In the genomic region with DNA sequence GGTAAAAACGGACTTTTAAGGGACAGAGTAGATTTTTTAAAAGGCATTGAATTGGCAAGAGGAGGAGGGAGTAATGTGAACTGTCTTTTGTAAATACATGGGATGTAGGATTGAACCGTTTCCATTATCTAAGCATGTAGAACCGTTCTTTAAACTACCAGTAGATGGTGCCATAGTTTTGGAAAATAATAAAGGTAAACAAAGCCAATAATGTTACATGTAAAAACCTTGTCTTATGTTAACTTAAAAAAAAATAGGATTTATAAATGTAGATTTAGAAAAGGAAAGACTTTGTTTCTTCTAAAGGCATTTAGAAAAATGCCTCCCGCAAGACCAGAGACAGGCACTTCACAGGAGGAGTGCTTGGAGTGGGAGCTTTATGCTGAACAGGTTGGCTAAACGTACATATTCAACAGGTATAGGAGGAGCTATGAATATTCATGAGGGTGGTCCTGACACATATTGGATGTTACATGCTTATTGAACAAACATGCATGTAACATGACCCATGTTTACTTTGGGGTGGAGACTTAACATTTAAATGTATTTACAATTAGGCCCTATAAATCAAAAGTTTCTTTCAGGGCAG, we compare ENCODE assay signal across 8 cellular contexts. TPM values are rescaled to one million over a fixed set of nuclear protein-coding genes. Genes with fewer than 3 reads are reported as not detected.
DNase-seq lines count a peak whose midpoint lies in the region; ATAC-seq, FAIRE-seq and TF ChIP-seq lines count a peak whose summit lies in the region.

No MANE protein-coding gene starts in this region.

- no peak overlapping the region for H2BK12ac ChIP-seq in H1 (ENCODE audit: low read depth, low read length)

- no peak overlapping the region for H2BK5ac ChIP-seq in H1 (ENCODE audit: low read depth, low read length)

- H3K27me3 ChIP-seq in DOHH2 (ENCODE audit: control insufficient read depth, low read length), result no peaks in the 10 kb centered on the region
- H3K27me3 ChIP-seq in PC-3 (ENCODE audit: low read length), result no peaks in the 10 kb centered on the region
- H3K27me3 ChIP-seq in H1 (replicated peaks in 1 of 4; ENCODE audit: control insufficient read depth in 3 of 4, extremely low read depth in 1 of 4, insufficient read depth in 3 of 4, low read length in 3 of 4), result no peaks in the 10 kb centered on the region

- no peak overlapping the region for H4K8ac ChIP-seq in H1 (ENCODE audit: extremely low read depth, insufficient read depth, low read length)

- peak; percentile 64 for ATAC-seq in GM21381 (IDR thresholded peaks at IDR 0.05; ENCODE audit: unreplicated experiment)
- peak; percentile 88 for ATAC-seq in PC-3

- peak; percentile 67 for TF ChIP-seq CTCF in DOHH2 (IDR thresholded peaks at IDR 0.05; ENCODE audit: low read depth, low read length, poor library complexity, severe bottlenecking)
- TF ChIP-seq CTCF in PC-3 (conservative IDR thresholded peaks at IDR 0.05; ENCODE audit: low read depth, low read length), result peak; percentile 77
- peak in 2 of 3 experiments; percentile 39 to 61; a peak in 2 of 4 replicates for TF ChIP-seq CTCF in H1 (IDR thresholded peaks at IDR 0.05; ENCODE audit: control extremely low read depth in 1 of 3, insufficient read depth in 1 of 3, low read depth in 1 of 3, low read length in 3 of 3)
- TF ChIP-seq CTCF in mesothelial cell of epicardium (IDR thresholded peaks at IDR 0.05; ENCODE audit: unreplicated experiment), result peak; percentile 55

- no peak overlapping the region for H2BK20ac ChIP-seq in H1 (ENCODE audit: low read length)

- intact Hi-C loops in PC-3 (cut with micrococcal nuclease), result loop anchor here (1.0 kb wide), 4 partner anchors 24 to 136 kb away; no protein-coding TSS in a partner anchor

- DNase-seq in HPDE6-E6E7 (ENCODE audit: extremely low spot score) (peak; percentile 33), PC-3 (peak; percentile 71), H1 (ENCODE audit: low read depth in 1 of 2, low spot score in 2 of 2) (no peak), mesothelial cell of epicardium (ENCODE audit: low spot score in 2 of 2, unreplicated experiment in 2 of 2) (no peak), NCI-H128 (lab: John Stamatoyannopoulos, UW; ENCODE audit: unreplicated experiment) (no peak), amniotic stem cell (lab: John Stamatoyannopoulos, UW) (no peak)

- peak; percentile 91 for FAIRE-seq in H1 (lab: Jason Lieb, UNC)

- no peak overlapping the region for H3K4me3 Mint-ChIP-seq in mesothelial cell of epicardium

- no peak for TF ChIP-seq EP300 in H1 (IDR thresholded peaks at IDR 0.05; ENCODE audit: borderline replicate concordance in 1 of 2, low read depth in 2 of 2, low read length in 2 of 2)

- TF ChIP-seq POLR2A in H1 (IDR thresholded peaks at IDR 0.05; ENCODE audit: control extremely low read depth in 1 of 2, low read depth in 2 of 2, low read length in 2 of 2), result no peak

- no peaks in the 10 kb centered on the region for H3K36me3 Mint-ChIP-seq in mesothelial cell of epicardium

- TF ChIP-seq RAD21 in H1 (IDR thresholded peaks at IDR 0.05 in 1 of 2, conservative IDR thresholded peaks at IDR 0.05 in 1 of 2; ENCODE audit: low read depth in 2 of 2, low read length in 2 of 2), result peak; percentile 55 to 69; a peak in 3 of 4 replicates

- H3K9me3 Mint-ChIP-seq in mesothelial cell of epicardium, result no peaks in the 10 kb centered on the region

- no peak overlapping the region for H4K5ac ChIP-seq in H1 (ENCODE audit: insufficient read length, low read depth, low read length)

- peaks cover 4% of the 10 kb centered on the region for H3K4me1 Mint-ChIP-seq in mesothelial cell of epicardium

- H3K27me3 Mint-ChIP-seq in mesothelial cell of epicardium (ENCODE audit: low read depth), result peaks cover 16% of the 10 kb centered on the region

- no peak overlapping the region for H4K91ac ChIP-seq in H1 (replicated peaks; ENCODE audit: insufficient read length, low read length)

- H4K20me1 ChIP-seq in DOHH2 (ENCODE audit: control insufficient read depth, insufficient read depth, low read depth, low read length), result no peaks in the 10 kb centered on the region
- no peaks in the 10 kb centered on the region for H4K20me1 ChIP-seq in PC-3 (ENCODE audit: low read length)
- no peaks in the 10 kb centered on the region for H4K20me1 ChIP-seq in H1 (replicated peaks in 1 of 2; ENCODE audit: control insufficient read depth in 1 of 2, insufficient read depth in 2 of 2, low read length in 2 of 2)

- no peak overlapping the region for H3K27ac Mint-ChIP-seq in mesothelial cell of epicardium

- no peak overlapping the region for H3K14ac ChIP-seq in H1 (ENCODE audit: insufficient read length)

- H3F3A ChIP-seq in DOHH2 (ENCODE audit: control insufficient read depth, insufficient read depth), result 0 out of 2 replicates have a peak, but pooled peaks cover 3% of the 10 kb centered on the region
- no peaks in the 10 kb centered on the region for H3F3A ChIP-seq in PC-3 (ENCODE audit: low read length, unreplicated experiment)

- H3K9ac ChIP-seq in PC-3 (ENCODE audit: low read length) (no peak overlapping the region), H1 (replicated peaks in 1 of 4; ENCODE audit: extremely low read depth in 1 of 4, low read depth in 3 of 4, low read length in 3 of 4) (no peak overlapping the region)

- H3K36me3 ChIP-seq in DOHH2 (ENCODE audit: control insufficient read depth, low read length), result no peaks in the 10 kb centered on the region
- H3K36me3 ChIP-seq in PC-3 (ENCODE audit: low read depth, low read length), result no peaks in the 10 kb centered on the region
- no peaks in the 10 kb centered on the region for H3K36me3 ChIP-seq in H1 (ENCODE audit: control insufficient read depth in 2 of 4, insufficient read depth in 4 of 4, low read length in 3 of 4)

- no peak overlapping the region for H3K23ac ChIP-seq in H1 (ENCODE audit: insufficient read length)

- no peak overlapping the region for H3K4me3 ChIP-seq in DOHH2 (ENCODE audit: low read length)
- H3K4me3 ChIP-seq in PC-3 (ENCODE audit: low read length), result no peak overlapping the region
- H3K4me3 ChIP-seq in H1 (ENCODE audit: extremely low read depth in 1 of 4, insufficient read depth in 2 of 4, low read depth in 3 of 4, low read length in 4 of 4), result no peak overlapping the region

- H3K27ac ChIP-seq in DOHH2 (ENCODE audit: low read depth, low read length) (no peak overlapping the region), PC-3 (ENCODE audit: low read length) (no peak overlapping the region), H1 (ENCODE audit: low read depth, low read length) (no peak overlapping the region)

- no peak overlapping the region for H3K18ac ChIP-seq in H1 (ENCODE audit: extremely low read depth, low read length)

- H3K56ac ChIP-seq in H1 (replicated peaks; ENCODE audit: insufficient read length, low read depth, low read length), result no peak overlapping the region

- H2BK120ac ChIP-seq in H1 (replicated peaks; ENCODE audit: low read depth, low read length), result no peak overlapping the region

- no peaks in the 10 kb centered on the region for H3K79me1 ChIP-seq in H1 (ENCODE audit: low read depth, low read length)

- H3K9me3 ChIP-seq in DOHH2 (ENCODE audit: control insufficient read depth, insufficient read depth, low read length), result no peaks in the 10 kb centered on the region
- no peaks in the 10 kb centered on the region for H3K9me3 ChIP-seq in PC-3 (ENCODE audit: low read length)
- no peaks in the 10 kb centered on the region for H3K9me3 ChIP-seq in H1 (ENCODE audit: insufficient read depth in 2 of 2, low read depth in 1 of 2, low read length in 1 of 2)

- H3K9me2 ChIP-seq in DOHH2 (replicated peaks; ENCODE audit: control insufficient read depth, low read length), result no peaks in the 10 kb centered on the region
- no peaks in the 10 kb centered on the region for H3K9me2 ChIP-seq in PC-3 (replicated peaks; ENCODE audit: low read length)

- CTCF ChIA-PET in PC-3 (lab: Charles Lee), result interaction anchor here (0.9 to 1.5 kb wide), 2 partner anchors 90 to 132 kb away, joined by 3 to 6 read pairs; partner anchors contain the start of gene AP1AR
- CTCF ChIA-PET in H1 (lab: Charles Lee; ENCODE audit: partially characterized antibody), result interaction anchor here (0.7 to 7.3 kb wide), 50 partner anchors 10 to 427 kb away, joined by 3 to 97 read pairs (median 4); no protein-coding TSS in a partner anchor

- no peak overlapping the region for H2BK15ac ChIP-seq in H1 (ENCODE audit: low read length)

- no TSS peak for BruUV-seq in PC-3 (replicated peaks; lab: Mats Ljungman, UMichigan)

- H3K79me2 ChIP-seq in DOHH2 (ENCODE audit: control insufficient read depth, low read length) (no peaks in the 10 kb centered on the region), PC-3 (ENCODE audit: low read length) (no peaks in the 10 kb centered on the region), H1 (ENCODE audit: control insufficient read depth in 1 of 2, insufficient read depth in 2 of 2, low read length in 2 of 2) (no peaks in the 10 kb centered on the region)

- POLR2A ChIA-PET in PC-3 (lab: Charles Lee; ENCODE audit: unreplicated experiment), result interaction anchor here (0.5 kb wide), 1 partner anchor 197 kb away, joined by 9 read pairs; the partner anchor contains the start of gene ALPK1
- POLR2A ChIA-PET in H1 (lab: Charles Lee; ENCODE audit: partially characterized antibody), result interaction anchor here (1.0 to 1.4 kb wide), 2 partner anchors 23 to 134 kb away, joined by 3 to 5 read pairs; no protein-coding TSS in a partner anchor

- no peak overlapping the region for H3K4ac ChIP-seq in H1 (replicated peaks; ENCODE audit: insufficient read length, low read depth, low read length)

- no peak overlapping the region for H2AK5ac ChIP-seq in H1 (ENCODE audit: low read depth, low read length)

- peak overlapping the region; percentile 57 for H2AFZ ChIP-seq in PC-3 (ENCODE audit: low read length)
- no peak overlapping the region for H2AFZ ChIP-seq in H1 (ENCODE audit: low read length)

- WGBS in H1 (ENCODE audit: extremely low coverage in 1 of 2, insufficient coverage in 1 of 2, insufficient read length in 1 of 2, insufficient replicate concordance in 2 of 2, low coverage in 1 of 2, low lambda C conversion rate in 2 of 2, missing lambda C conversion rate in 1 of 2), 2 experiments, result 18% methylated on average over 5 of the region's 5 CpGs; no CpG with 5 or more reads in 1 of the 2 experiments

- H3K23me2 ChIP-seq in H1 (ENCODE audit: low read depth, low read length), result no peaks in the 10 kb centered on the region

- H3K4me2 ChIP-seq in DOHH2 (ENCODE audit: low read length) (0 out of 2 replicates have a peak overlapping the region, but pooled peaks have one; percentile 12), PC-3 (ENCODE audit: low read length) (0 out of 2 replicates have a peak overlapping the region, but pooled peaks have one; percentile 32), H1 (ENCODE audit: insufficient read depth in 1 of 2, low read depth in 2 of 2, low read length in 2 of 2) (no peak overlapping the region)

- H3K4me1 ChIP-seq in DOHH2 (ENCODE audit: control insufficient read depth, low read length) (peaks cover 37% of the 10 kb centered on the region), PC-3 (ENCODE audit: insufficient read depth, low read length) (0 out of 2 replicates have a peak, but pooled peaks cover 5% of the 10 kb centered on the region), H1 (replicated peaks in 1 of 4; ENCODE audit: control insufficient read depth in 3 of 4, insufficient read depth in 4 of 4, low read length in 3 of 4) (no peaks in the 10 kb centered on the region)

RNA-seq across cellular contexts. Expression of gene FAM241A, which starts 45.5 kb away (rescaled TPM):
- 2.2 and 2.8 TPM in 2 replicates for total RNA-seq in PC-3 (2014; rRNA removed)
- 0.63 and 0.73 TPM in 2 replicates for total RNA-seq in H1 (2021; fragmentation: NEBNext Ultra II Directional; extraction: Animal tissue kit (Norgen Biotek cat#: 25700))
- 0.13 and 0.20 TPM in 2 replicates for polyA plus RNA-seq in H1 (2011; rRNA removed)
- 0.23 TPM for polyA plus RNA-seq in H1 (2011; cell fraction: cytosol; rRNA removed)
- polyA plus RNA-seq in H1 (2011; cell fraction: nucleus; rRNA removed), result 0.11 TPM
- polyA plus RNA-seq in H1 (2012, experiment 1 of 2), result 0.20 to 0.37 TPM (median 0.30 TPM) in 4 replicates
- 0.08 TPM for polyA plus RNA-seq in H1 (2012, experiment 2 of 2)
- 0.39 TPM for polyA plus RNA-seq in H1 (2013, experiment 1 of 2)
- polyA plus RNA-seq in H1 (2013, experiment 2 of 2), result 0.40 TPM
- polyA minus RNA-seq in H1 (2011; rRNA and poly(A)+ RNA removed), result 0.32 and 0.41 TPM in 2 replicates
- 0.29 TPM for polyA minus RNA-seq in H1 (2011; cell fraction: cytosol; rRNA and poly(A)+ RNA removed)
- polyA minus RNA-seq in H1 (2011; cell fraction: nucleus; rRNA and poly(A)+ RNA removed), result 1.2 TPM
- total RNA-seq in mesothelial cell of epicardium, result 0.20 to 0.35 TPM (median 0.27 TPM) in 3 replicates

Comparison
In these comparisons a context has a peak if more than half of its experiments do, and no peak if none do; other contexts are left out.
1. H3K4me2 ChIP-seq: peak in DOHH2 (single experiment) and PC-3 (single experiment); none in H1 (0 of 2).
2. DNase-seq: peak in HPDE6-E6E7 (single experiment) and PC-3 (single experiment); none in H1 (0 of 2), mesothelial cell of epicardium (0 of 2), NCI-H128 (single experiment) and amniotic stem cell (single experiment).
3. Peak in every context shown above with its lines, with median percentiles within 50 percentile points of each other: CTCF ChIP-seq.